ENCODE assay signal across 16 cellular contexts in the genomic region with DNA sequence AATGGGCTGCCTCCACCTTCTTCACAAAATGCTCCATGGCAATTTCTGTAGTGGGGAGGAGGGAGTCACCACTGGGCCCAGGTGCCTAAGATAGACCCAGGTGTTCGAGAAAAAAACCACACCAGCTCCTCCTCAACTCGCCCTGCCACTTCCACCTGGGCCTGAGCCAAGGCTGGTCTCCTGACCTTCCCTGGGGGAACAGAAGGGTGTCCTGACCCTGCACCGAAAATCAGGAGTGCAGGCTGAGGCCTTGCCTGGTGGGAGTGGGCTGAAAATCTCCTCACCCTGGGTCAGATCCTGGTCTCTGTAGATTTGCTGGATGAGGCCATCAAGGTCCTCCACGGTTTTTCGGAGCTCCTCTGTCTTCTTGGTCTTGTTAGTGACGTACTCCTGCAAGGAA.
"Had no signal": no experiment of that assay in that cellular context is flagged by ENCODE, and none has a peak within 500 bp of the region (broad histone marks: within the 10 kb centered on the region; RNA-seq: fewer than 3 reads in every experiment).

No MANE protein-coding gene starts in this region.

- H3K9me3 ChIP-seq: lower lobe of right lung, right lobe of liver, tibial nerve had no signal

- H3K27ac ChIP-seq: foreskin keratinocyte, lower lobe of right lung, right lobe of liver, tibial nerve had no signal

- H3K27ac Mint-ChIP-seq: activated CD4-positive, alpha-beta T cell treated with anti-CD3 and anti-CD28 coated beads, Interleukin-2, amount 10 ng/mL, durations not matched to agents 24 days and 14 days; mesothelial cell of epicardium had no signal

- ATAC-seq: foreskin keratinocyte, lower lobe of right lung had no signal

- DNase-seq: activated CD4-positive, alpha-beta T cell treated with anti-CD3 and anti-CD28 coated beads, Interleukin-2, amount 10 ng/mL, durations not matched to agents 24 days and 14 days; activated CD8-positive, alpha-beta memory T cell treated with anti-CD3 and anti-CD28 coated beads for 24 hours; activated CD8-positive, alpha-beta memory T cell treated with anti-CD3 and anti-CD28 coated beads, Interleukin-2, amount 50 U/mL, for 48 hours; anterior cingulate cortex; caudate nucleus; foreskin keratinocyte; hippocampal formation; lower lobe of right lung; right lobe of liver; stimulated activated CD4-positive, alpha-beta T cell treated with anti-CD3 and anti-CD28 coated beads, Interleukin-4, amount 100 ng/mL, for 24 hours; stimulated activated naive CD4-positive, alpha-beta T cell treated with Interleukin-2 at 50 U/mL for 16 hours; T-helper 1 cell; T1000 had no signal

- H3K4me3 Mint-ChIP-seq: activated CD4-positive, alpha-beta T cell treated with anti-CD3 and anti-CD28 coated beads, Interleukin-2, amount 10 ng/mL, durations not matched to agents 24 days and 14 days; brain; mesothelial cell of epicardium had no signal

- H3K27me3 Mint-ChIP-seq: activated CD4-positive, alpha-beta T cell treated with anti-CD3 and anti-CD28 coated beads, Interleukin-2, amount 10 ng/mL, durations not matched to agents 24 days and 14 days had no signal

- H3K27me3 ChIP-seq: foreskin keratinocyte, right lobe of liver, tibial nerve had no signal

- H3K4me1 Mint-ChIP-seq: activated CD4-positive, alpha-beta T cell treated with anti-CD3 and anti-CD28 coated beads, Interleukin-2, amount 10 ng/mL, durations not matched to agents 24 days and 14 days; brain; mesothelial cell of epicardium had no signal

- H3K9me3 Mint-ChIP-seq: activated CD4-positive, alpha-beta T cell treated with anti-CD3 and anti-CD28 coated beads, Interleukin-2, amount 10 ng/mL, durations not matched to agents 24 days and 14 days; mesothelial cell of epicardium had no signal
